ENCODE assay signal across 13 cellular contexts in genomic region chr9:105297442-105298097, GRCh38. TPM values are rescaled to one million over a fixed set of nuclear protein-coding genes. Genes with fewer than 3 reads are reported as not detected.
DNase-seq lines count a peak whose midpoint lies in the region; ATAC-seq and TF ChIP-seq lines count a peak whose summit lies in the region.
"Had no signal": no experiment of that assay in that cellular context is flagged by ENCODE, and none has a peak within 500 bp of the region (broad histone marks: within the 10 kb centered on the region; RNA-seq: fewer than 3 reads in every experiment).

No MANE protein-coding gene starts in this region.

- no peak for TF ChIP-seq EP300 in suprapubic skin (IDR thresholded peaks at IDR 0.05)

- H3K4me3 ChIP-seq in HUES6 (ENCODE audit: low read depth, low read length) (no peak overlapping the region), hepatocyte (no peak overlapping the region), suprapubic skin (no peak overlapping the region)
- H3K4me3 ChIP-seq: mucosa of descending colon, SJCRH30 had no signal

- peaks cover 4% of the 10 kb centered on the region for H3K27me3 Mint-ChIP-seq in brain
- H3K27me3 Mint-ChIP-seq: stimulated activated naive B cell treated with anti-CD40 and anti-IgM and Interleukin-4, amounts not matched to agents 10 μg/mL and 1 μg/mL and 100 μg/mL, for 72 hours had no signal

- no peak for ATAC-seq in GM19035 (IDR thresholded peaks at IDR 0.05; ENCODE audit: unreplicated experiment)
- ATAC-seq: activated CD4-positive, CD25-positive, alpha-beta regulatory T cell treated with anti-CD3 and anti-CD28 coated beads, Interleukin-2, amount 50 U/mL, for 24 hours; mucosa of descending colon had no signal

- WGBS in hepatocyte (ENCODE audit: low lambda C conversion rate, missing lambda C conversion rate): 89% methylated on average over 15 of the region's 15 CpGs
- WGBS in suprapubic skin: 92% methylated on average over 15 of the region's 15 CpGs

- peaks cover 65% of the 10 kb centered on the region for H3K4me1 ChIP-seq in HUES6 (ENCODE audit: control insufficient read depth, insufficient read depth, low read length)
- H3K4me1 ChIP-seq in hepatocyte (ENCODE audit: insufficient read depth): peaks cover 17% of the 10 kb centered on the region
- H3K4me1 ChIP-seq in suprapubic skin: peaks cover 36% of the 10 kb centered on the region
- H3K4me1 ChIP-seq: SJCRH30 had no signal

- H3K9me2 ChIP-seq in hepatocyte (replicated peaks; ENCODE audit: insufficient read depth): no peaks in the 10 kb centered on the region

- H3K9me3 ChIP-seq in HUES6 (ENCODE audit: control insufficient read depth, insufficient read depth, low read depth, low read length): no peaks in the 10 kb centered on the region
- no peaks in the 10 kb centered on the region for H3K9me3 ChIP-seq in hepatocyte (ENCODE audit: low read depth)
- H3K9me3 ChIP-seq in suprapubic skin: no peaks in the 10 kb centered on the region
- H3K9me3 ChIP-seq: mucosa of descending colon, SJCRH30 had no signal

- no peak overlapping the region for H3K4me3 Mint-ChIP-seq in brain
- H3K4me3 Mint-ChIP-seq: stimulated activated naive B cell treated with anti-CD40 and anti-IgM and Interleukin-4, amounts not matched to agents 10 μg/mL and 1 μg/mL and 100 μg/mL, for 72 hours had no signal

- no peak for TF ChIP-seq POLR2A in suprapubic skin (IDR thresholded peaks at IDR 0.05)

- H3K27me3 ChIP-seq in HUES6 (ENCODE audit: control insufficient read depth, insufficient read depth, low read length) (no peaks in the 10 kb centered on the region), hepatocyte (no peaks in the 10 kb centered on the region), suprapubic skin (no peaks in the 10 kb centered on the region)
- H3K27me3 ChIP-seq: SJCRH30 had no signal

- H3K4me2 ChIP-seq in hepatocyte: peak overlapping the region; percentile 8

- no peak overlapping the region for H2AFZ ChIP-seq in hepatocyte

- H3K36me3 ChIP-seq in HUES6 (ENCODE audit: control insufficient read depth, insufficient read depth, low read length) (peaks cover 11% of the 10 kb centered on the region; the same call in 1 of the 2 replicates), hepatocyte (replicated peaks; ENCODE audit: insufficient read depth, low read depth) (no peaks in the 10 kb centered on the region), suprapubic skin (peaks cover 16% of the 10 kb centered on the region)
- H3K36me3 ChIP-seq: SJCRH30 had no signal

- H3K79me2 ChIP-seq in hepatocyte: peaks cover 62% of the 10 kb centered on the region

- DNase-seq in hepatocyte (ENCODE audit: low spot score) (no peak), suprapubic skin (ENCODE audit: low spot score in 2 of 2) (no peak), NCI-H1092 treated with DMSO at 0.1 percent for 48 hours (lab: John Stamatoyannopoulos, UW) (no peak), DMS79 treated with DMSO at 0.1 percent for 48 hours (lab: John Stamatoyannopoulos, UW) (no peak)
- DNase-seq in activated effector memory CD4-positive, alpha-beta T cell treated with Interleukin-2 at 50 U/mL for 16 hours: no peak
- DNase-seq: mucosa of descending colon; SJCRH30; stimulated activated CD4-positive, alpha-beta T cell treated with anti-CD3 and anti-CD28 coated beads, Interleukin-4, amount 100 ng/mL, for 24 hours; stimulated activated naive B cell treated with anti-CD40 and anti-IgM and Interleukin-4, amounts not matched to agents 10 μg/mL and 1 μg/mL and 100 μg/mL, for 72 hours had no signal

- H3K9ac ChIP-seq in HUES6 (ENCODE audit: low read length): peak overlapping the region; percentile 12

- peak overlapping the region in 3 of 5 experiments; percentile 59 to 78 (median 75) for H3K27ac Mint-ChIP-seq in brain
- H3K27ac Mint-ChIP-seq: stimulated activated naive B cell treated with anti-CD40 and anti-IgM and Interleukin-4, amounts not matched to agents 10 μg/mL and 1 μg/mL and 100 μg/mL, for 72 hours had no signal

- H3K9me3 Mint-ChIP-seq in brain: peaks cover 0 to 8% (median 0%) of the 10 kb centered on the region in 5 experiments
- H3K9me3 Mint-ChIP-seq: stimulated activated naive B cell treated with anti-CD40 and anti-IgM and Interleukin-4, amounts not matched to agents 10 μg/mL and 1 μg/mL and 100 μg/mL, for 72 hours had no signal

- H3K36me3 Mint-ChIP-seq in brain: peaks cover 40% of the 10 kb centered on the region

- no peaks in the 10 kb centered on the region for H4K20me1 ChIP-seq in hepatocyte (ENCODE audit: insufficient read depth, poor library complexity, severe bottlenecking)

- TF ChIP-seq CTCF in brain (conservative IDR thresholded peaks at IDR 0.05) (no peak), hepatocyte (IDR thresholded peaks at IDR 0.05; ENCODE audit: poor library complexity) (no peak), suprapubic skin (IDR thresholded peaks at IDR 0.05) (no peak)

- peaks cover 41% of the 10 kb centered on the region for H3K4me1 Mint-ChIP-seq in brain

- H3K27ac ChIP-seq in HUES6 (ENCODE audit: low read depth, low read length): peak overlapping the region; percentile 85
- H3K27ac ChIP-seq in hepatocyte: peak overlapping the region; percentile 90
- peak overlapping the region; percentile 72 for H3K27ac ChIP-seq in suprapubic skin
- H3K27ac ChIP-seq: SJCRH30 had no signal

RNA-seq across cellular contexts. Expression of gene SLC44A1, which starts 53.1 kb away (rescaled TPM):
- polyA plus RNA-seq in brain (ENCODE audit: insufficient read depth, low read depth, low replicate concordance) (92.3 TPM), hepatocyte (26.4 and 31.3 TPM in 2 replicates)
- total RNA-seq in hepatocyte (62.9 and 64.9 TPM in 2 replicates), suprapubic skin (10 to 100 TPM; 36.2 to 79.0 (median 57.2) TPM)
